14 cellular contexts compared by ENCODE assay signal in the genomic region with DNA sequence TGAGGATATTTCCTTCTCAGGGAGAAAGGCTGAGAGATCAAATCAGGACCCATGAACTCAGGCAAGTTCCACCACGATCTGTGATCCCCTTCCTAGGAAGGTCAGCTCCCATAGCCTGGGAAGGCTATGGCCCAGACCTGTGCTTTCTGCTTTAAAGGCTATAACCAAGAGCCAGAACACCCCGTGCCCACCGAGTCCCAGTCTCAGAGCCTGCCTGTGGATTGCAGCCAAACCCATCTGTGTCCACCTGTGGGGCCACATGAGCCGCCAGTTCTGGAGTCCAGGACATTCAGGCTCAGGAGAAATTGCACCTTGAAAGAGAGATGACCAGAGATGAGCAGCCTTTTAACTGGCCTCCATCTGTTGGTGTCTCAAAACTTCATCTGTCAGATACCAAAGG. TPM values are rescaled to one million over a fixed set of nuclear protein-coding genes. Genes with fewer than 3 reads are reported as not detected.
DNase-seq lines count a peak whose midpoint lies in the region; TF ChIP-seq lines count a peak whose summit lies in the region.
"Had no signal": no experiment of that assay in that cellular context is flagged by ENCODE, and none has a peak within 500 bp of the region (broad histone marks: within the 10 kb centered on the region; RNA-seq: fewer than 3 reads in every experiment).

No MANE protein-coding gene starts in this region.

- no peaks in the 10 kb centered on the region for H3K9me3 ChIP-seq in CD4-positive, alpha-beta memory T cell (ENCODE audit: control insufficient read depth in 1 of 2, low read length in 2 of 2)
- no peaks in the 10 kb centered on the region for H3K9me3 ChIP-seq in ovary
- no peaks in the 10 kb centered on the region for H3K9me3 ChIP-seq in transverse colon
- H3K9me3 ChIP-seq: A549 had no signal

- no peak for TF ChIP-seq POLR2A in ovary (IDR thresholded peaks at IDR 0.05)
- TF ChIP-seq POLR2A in transverse colon (IDR thresholded peaks at IDR 0.05), result no peak

- H3K4me1 ChIP-seq in CD4-positive, alpha-beta memory T cell (ENCODE audit: insufficient read depth, low read length), result peaks cover 51% of the 10 kb centered on the region
- H3K4me1 ChIP-seq in ovary (ENCODE audit: insufficient read depth) (no peaks in the 10 kb centered on the region), transverse colon (peaks cover 0 to 9% (median 5%) of the 10 kb centered on the region in 4 donors)

- intact Hi-C loops in CD4-positive, alpha-beta memory T cell (cut with micrococcal nuclease), result no loop called here
- intact Hi-C loops in ovary (cut with DNase I), result loop anchor here in 1 of 4 donors (10.0 kb wide), 1 partner anchor 662 kb away; no protein-coding TSS in a partner anchor
- intact Hi-C loops in transverse colon (cut with DNase I; ENCODE audit: low total_unique reads), result no loop called here

- H3K4me3 Mint-ChIP-seq in activated CD4-positive, alpha-beta T cell treated with anti-CD3 and anti-CD28 coated beads, Interleukin-2, amount 10 ng/mL, durations not matched to agents 7 days and 5 days, result no peak overlapping the region
- no peak overlapping the region for H3K4me3 Mint-ChIP-seq in CD4-positive, alpha-beta memory T cell

- peaks cover 3% of the 10 kb centered on the region for H3K9me3 Mint-ChIP-seq in activated CD4-positive, alpha-beta T cell treated with anti-CD3 and anti-CD28 coated beads, Interleukin-2, amount 10 ng/mL, durations not matched to agents 7 days and 5 days
- no peaks in the 10 kb centered on the region for H3K9me3 Mint-ChIP-seq in CD4-positive, alpha-beta memory T cell

- WGBS in ovary, 3 donors, result 62 to 68% (median 65%) methylated on average over 4 of the region's 4 CpGs
- WGBS in transverse colon (ENCODE audit: low coverage in 1 of 2), 2 donors, result 70 to 73% methylated on average over 2 to 4 of the region's 4 CpGs

- H3K27me3 Mint-ChIP-seq in activated CD4-positive, alpha-beta T cell treated with anti-CD3 and anti-CD28 coated beads, Interleukin-2, amount 10 ng/mL, durations not matched to agents 7 days and 5 days, result no peaks in the 10 kb centered on the region
- no peaks in the 10 kb centered on the region for H3K27me3 Mint-ChIP-seq in CD4-positive, alpha-beta memory T cell

- H3K27me3 ChIP-seq in CD4-positive, alpha-beta memory T cell (ENCODE audit: insufficient read depth, low read length), result no peaks in the 10 kb centered on the region
- H3K27me3 ChIP-seq in ovary (no peaks in the 10 kb centered on the region), transverse colon (peaks cover 49% of the 10 kb centered on the region)

- in situ Hi-C loops in transverse colon (cut with MboI; ENCODE audit: low pct_ligation_motif_present in 1 of 4, low pct_unique_long_range_greater_than_20kb in 1 of 4, low sequenced_read_pairs in 3 of 4), result no loop called here

- no peak overlapping the region for H3K27ac ChIP-seq in CD4-positive, alpha-beta memory T cell (ENCODE audit: low read depth, low read length)
- peak overlapping the region; percentile 80 for H3K27ac ChIP-seq in angular gyrus (ENCODE audit: low read depth, low read length)
- H3K27ac ChIP-seq in ovary, result no peak overlapping the region
- H3K27ac ChIP-seq in transverse colon, result no peak overlapping the region
- H3K27ac ChIP-seq: A549 had no signal

- TF ChIP-seq CTCF in ovary (IDR thresholded peaks at IDR 0.05) (no peak), transverse colon (IDR thresholded peaks at IDR 0.05) (no peak)

- H3K36me3 ChIP-seq in CD4-positive, alpha-beta memory T cell (ENCODE audit: insufficient read depth, low read length), result no peaks in the 10 kb centered on the region
- no peaks in the 10 kb centered on the region for H3K36me3 ChIP-seq in ovary
- no peaks in the 10 kb centered on the region for H3K36me3 ChIP-seq in transverse colon

- CTCF ChIA-PET in activated CD4-positive, alpha-beta T cell treated with anti-CD3 and anti-CD28 coated beads, Interleukin-2, amount 10 ng/mL, durations not matched to agents 7 days and 5 days (lab: Charles Lee), result interaction anchor here (1.5 to 10.6 kb wide), 4 partner anchors 8 to 49 kb away, joined by 5 to 149 read pairs (median 8); a partner anchor contains a TSS
- CTCF ChIA-PET in CD4-positive, alpha-beta memory T cell (lab: Charles Lee; ENCODE audit: partially characterized antibody), result interaction anchor here (10.9 to 14.4 kb wide), 3 partner anchors 7 to 49 kb away, joined by 153 to 765 read pairs (median 264); a partner anchor contains a TSS

- TF ChIP-seq EP300 in ovary (IDR thresholded peaks at IDR 0.05), result no peak
- TF ChIP-seq EP300 in transverse colon (IDR thresholded peaks at IDR 0.05; ENCODE audit: low read depth), result no peak

- H3K4me1 Mint-ChIP-seq in activated CD4-positive, alpha-beta T cell treated with anti-CD3 and anti-CD28 coated beads, Interleukin-2, amount 10 ng/mL, durations not matched to agents 7 days and 5 days, result peaks cover 59% of the 10 kb centered on the region
- H3K4me1 Mint-ChIP-seq in CD4-positive, alpha-beta memory T cell, result peaks cover 26 to 60% (median 51%) of the 10 kb centered on the region in 4 donors

- POLR2A ChIA-PET in activated CD4-positive, alpha-beta T cell treated with anti-CD3 and anti-CD28 coated beads, Interleukin-2, amount 10 ng/mL, durations not matched to agents 7 days and 5 days (lab: Charles Lee), result no interaction called here
- POLR2A ChIA-PET in CD4-positive, alpha-beta memory T cell (lab: Charles Lee; ENCODE audit: partially characterized antibody), result interaction anchor here (9.2 to 12.3 kb wide), 2 partner anchors 14 to 49 kb away, joined by 225 to 647 read pairs; a partner anchor contains a TSS

- peak overlapping the region; percentile 76 for H3K27ac Mint-ChIP-seq in activated CD4-positive, alpha-beta T cell treated with anti-CD3 and anti-CD28 coated beads, Interleukin-2, amount 10 ng/mL, durations not matched to agents 7 days and 5 days
- peak overlapping the region in 4 of 7 donors; percentile 8 to 68 (median 58) for H3K27ac Mint-ChIP-seq in CD4-positive, alpha-beta memory T cell

- DNase-seq in activated CD4-positive, alpha-beta T cell treated with anti-CD3 and anti-CD28 coated beads, Interleukin-2, amount 10 ng/mL, durations not matched to agents 7 days and 5 days, result no peak
- DNase-seq in activated CD4-positive, alpha-beta T cell treated with anti-CD3 and anti-CD28 coated beads, Interleukin-2, amount 50 U/mL, for 1 hour, result no peak
- DNase-seq in CD4-positive, alpha-beta memory T cell, result no peak
- peak; percentile 2 for DNase-seq in mucosa of gallbladder (ENCODE audit: low spot score)
- no peak for DNase-seq in NCI-H526 treated with DMSO at 0.1 percent for 48 hours (lab: John Stamatoyannopoulos, UW)
- no peak for DNase-seq in ovary
- DNase-seq in transverse colon, result no peak
- DNase-seq: GF-D8, NCI-H1436, NCI-H2081 treated with DMSO at 0.1 percent for 48 hours, NCI-H524 treated with DMSO at 0.1 percent for 48 hours, PC-3 had no signal

- H3K4me3 ChIP-seq in CD4-positive, alpha-beta memory T cell (ENCODE audit: low read length in 2 of 2), result no peak overlapping the region
- no peak overlapping the region for H3K4me3 ChIP-seq in ovary
- H3K4me3 ChIP-seq in transverse colon, result no peak overlapping the region
- H3K4me3 ChIP-seq: A549 had no signal

- peaks cover 26% of the 10 kb centered on the region for H3K36me3 Mint-ChIP-seq in activated CD4-positive, alpha-beta T cell treated with anti-CD3 and anti-CD28 coated beads, Interleukin-2, amount 10 ng/mL, durations not matched to agents 7 days and 5 days (ENCODE audit: low read depth)
- no peaks in the 10 kb centered on the region for H3K36me3 Mint-ChIP-seq in CD4-positive, alpha-beta memory T cell

RNA-seq across cellular contexts. Expression of a gene that starts 46.9 kb away (rescaled TPM):
- total RNA-seq in activated CD4-positive, alpha-beta T cell treated with anti-CD3 and anti-CD28 coated beads, Interleukin-2, amount 10 ng/mL, durations not matched to agents 7 days and 5 days, result 100 to 1,000 TPM; 237 to 339 TPM
- total RNA-seq in CD4-positive, alpha-beta memory T cell, result 100 to 1,000 TPM; 108 to 113 TPM
- polyA plus RNA-seq in CD4-positive, alpha-beta memory T cell, result 100 to 1,000 TPM; 271 to 274 TPM
- total RNA-seq in mucosa of gallbladder, result 2.9 TPM
- 1 to 10 TPM in 4 of 7 donors, under 1 TPM in 1, not detected in 2; 0.45 to 2.2 (median 1.6) TPM for total RNA-seq in ovary
- 1 to 10 TPM in 1 of 2 donors, under 1 TPM in 1; 0.90 to 4.7 TPM for polyA plus RNA-seq in ovary
- 10 to 100 TPM in 1 of 4 donors, 1 to 10 TPM in 3; 3.7 to 14.3 (median 5.1) TPM for total RNA-seq in transverse colon
- polyA plus RNA-seq: A549 had no signal

RNA-seq across cellular contexts. Expression of a gene that starts 49.2 kb away (rescaled TPM):
- 10 to 100 TPM; 70.3 to 71.7 TPM for total RNA-seq in activated CD4-positive, alpha-beta T cell treated with anti-CD3 and anti-CD28 coated beads, Interleukin-2, amount 10 ng/mL, durations not matched to agents 7 days and 5 days
- total RNA-seq in CD4-positive, alpha-beta memory T cell, result 10 to 100 TPM; 66.0 to 70.6 TPM
- 10 to 100 TPM; 43.4 to 51.1 TPM for polyA plus RNA-seq in CD4-positive, alpha-beta memory T cell
- total RNA-seq in mucosa of gallbladder, result 54.0 TPM
- total RNA-seq in ovary, result 10 to 100 TPM; 32.4 to 45.4 (median 39.7) TPM
- polyA plus RNA-seq in ovary, result 10 to 100 TPM; 36.2 to 62.9 TPM
- 100 to 1,000 TPM in 1 of 4 donors, 10 to 100 TPM in 3; 61.7 to 145 (median 77.2) TPM for total RNA-seq in transverse colon

Comparison
In these comparisons a context has a peak if more than half of its experiments do, and no peak if none do; other contexts are left out.
1. RNA of a gene that starts 46.9 kb away (total RNA-seq): 237 to 339 TPM in activated CD4-positive, alpha-beta T cell treated with anti-CD3 and anti-CD28 coated beads, Interleukin-2, amount 10 ng/mL, durations not matched to agents 7 days and 5 days and 108 to 113 TPM in CD4-positive, alpha-beta memory T cell; 3.7 to 14.3 TPM in transverse colon, 2.9 TPM in mucosa of gallbladder (single experiment) and 0.45 to 2.2 TPM in ovary; every median in the first group is over 4 times any median in the second.